Comparison of ENCODE assay signal across 22 cellular contexts in genomic region chr7:152505606-152506005, GRCh38.
"Had no signal": no experiment of that assay in that cellular context is flagged by ENCODE, and none has a peak within 500 bp of the region (broad histone marks: within the 10 kb centered on the region; RNA-seq: fewer than 3 reads in every experiment).

No MANE protein-coding gene starts in this region.

- H3K27ac ChIP-seq: KMS-11, Peyer's patch, SJCRH30 had no signal

- H3K36me3 ChIP-seq: Peyer's patch, SJCRH30 had no signal

- H3K9me3 ChIP-seq: Peyer's patch, SJCRH30 had no signal

- H3K4me3 ChIP-seq: K562, PC-9, Peyer's patch, SJCRH30 had no signal

- H3K4me1 ChIP-seq: Peyer's patch, SJCRH30 had no signal

- DNase-seq: Kasumi-1, MM.1S, NCI-H1092 treated with DMSO at 0.1 percent for 48 hours, NCI-H1436, NCI-H187, NCI-H2029, NCI-H2081 treated with DMSO at 0.1 percent for 48 hours, NCI-H2171, NCI-H226, NCI-H446, NCI-H510A, NCI-H524 treated with DMSO at 0.1 percent for 48 hours, NCI-H69, NCI-H774, PC-9, Peyer's patch, SHP77 treated with DMSO at 0.1 percent for 48 hours, SJCRH30 had no signal

- FAIRE-seq: K562 had no signal

- H3K27me3 ChIP-seq: Peyer's patch, SJCRH30 had no signal

- H3K4me2 ChIP-seq: KMS-11, PC-9 had no signal

- H3K9ac ChIP-seq: KMS-11 had no signal

- ATAC-seq: Right ventricle myocardium inferior, SK-N-SH treated with all-trans-retinoic acid at 6 μM for 48 hours had no signal
